25 cellular contexts compared by ENCODE assay signal in the genomic region with DNA sequence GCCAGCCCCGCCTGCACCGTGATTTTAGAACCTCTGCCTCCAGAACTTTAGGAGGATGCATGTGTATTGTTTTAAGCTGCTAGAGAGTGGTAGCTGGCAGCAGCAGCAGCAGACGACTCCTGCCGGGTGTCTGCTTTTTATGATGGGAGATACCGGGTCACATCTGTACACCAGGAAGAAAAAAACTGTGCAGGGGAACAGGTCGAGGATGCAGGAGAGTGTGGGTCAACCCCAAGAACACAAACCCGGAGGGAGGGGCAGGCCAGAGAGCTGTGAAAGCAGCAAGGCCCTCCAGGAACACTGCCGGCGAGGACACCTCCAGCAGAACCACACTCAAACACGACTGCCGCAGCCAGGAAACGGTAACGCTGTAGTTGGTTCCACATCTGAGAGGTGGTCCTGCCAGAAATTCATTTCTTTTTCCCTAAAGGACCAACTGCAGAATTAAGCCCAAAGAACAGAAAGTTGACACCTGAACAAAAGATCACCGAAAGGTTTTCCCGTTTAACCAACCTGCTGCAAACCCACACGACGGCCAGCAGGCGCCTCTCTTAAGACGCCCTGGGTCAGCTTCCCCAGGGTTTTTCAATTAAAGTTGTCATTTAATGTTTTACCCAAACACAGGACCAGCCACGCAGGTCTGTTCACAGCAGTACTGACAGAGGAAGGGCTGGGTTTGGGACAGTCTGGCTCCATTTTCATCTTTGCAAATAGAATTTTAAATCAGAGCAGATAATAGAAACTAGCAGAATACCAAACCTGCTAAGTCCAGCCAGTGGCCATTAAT.
"Had no signal": no experiment of that assay in that cellular context is flagged by ENCODE, and none has a peak within 500 bp of the region (broad histone marks: within the 10 kb centered on the region; RNA-seq: fewer than 3 reads in every experiment).

No MANE protein-coding gene starts in this region.

- H3K4me1 ChIP-seq: spleen had no signal

- H3K79me2 ChIP-seq: hepatocyte had no signal

- H3K4me3 ChIP-seq: coronary artery, dorsolateral prefrontal cortex, gastroesophageal sphincter, hepatocyte, SK-N-MC, spleen, tibial nerve had no signal

- ATAC-seq: activated T-cell treated with anti-CD3 and anti-CD28 coated beads, Interleukin-2, amount 50 U/mL, for 4 hours; gastroesophageal sphincter; left colon; naive thymus-derived CD4-positive, alpha-beta T cell; right cardiac atrium had no signal

- H3K27me3 ChIP-seq: brain microvascular endothelial cell, dorsolateral prefrontal cortex, gastroesophageal sphincter, hepatocyte, spleen, tibial nerve had no signal

- H3K27me3 Mint-ChIP-seq: activated CD4-positive, alpha-beta memory T cell treated with anti-CD3 and anti-CD28 coated beads for 36 hours; naive thymus-derived CD4-positive, alpha-beta T cell had no signal

- H3K27ac Mint-ChIP-seq: activated CD4-positive, alpha-beta memory T cell treated with anti-CD3 and anti-CD28 coated beads for 36 hours; naive thymus-derived CD4-positive, alpha-beta T cell had no signal

- DNase-seq: activated CD4-positive, alpha-beta memory T cell treated with anti-CD3 and anti-CD28 coated beads for 36 hours; activated CD4-positive, alpha-beta T cell treated with anti-CD3 and anti-CD28 coated beads for 48 hours; activated CD4-positive, CD25-positive, alpha-beta regulatory T cell; activated CD8-positive, alpha-beta memory T cell treated with anti-CD3 and anti-CD28 coated beads, Interleukin-2, amount 50 U/mL, for 4 hours; activated naive CD4-positive, alpha-beta T cell treated with anti-CD3 and anti-CD28 coated beads, Interleukin-2, amount 50 U/mL, for 16 hours; activated T-cell treated with anti-CD3 and anti-CD28 coated beads, Interleukin-2, amount 50 U/mL, for 4 hours; amniotic stem cell; brain microvascular endothelial cell; effector memory CD4-positive, alpha-beta T cell; erythroblast; left colon; mammary epithelial cell; midbrain; naive thymus-derived CD4-positive, alpha-beta T cell; occipital lobe; spleen; stimulated activated naive CD4-positive, alpha-beta T cell had no signal

- H3K4me3 Mint-ChIP-seq: activated CD4-positive, alpha-beta memory T cell treated with anti-CD3 and anti-CD28 coated beads for 36 hours; activated T-cell treated with anti-CD3 and anti-CD28 coated beads, Interleukin-2, amount 50 U/mL, for 4 hours; naive thymus-derived CD4-positive, alpha-beta T cell; neural crest cell had no signal

- H3K4me1 Mint-ChIP-seq: neural crest cell had no signal

- H3K4me2 ChIP-seq: hepatocyte had no signal

- H3K27ac ChIP-seq: brain microvascular endothelial cell, coronary artery, gastroesophageal sphincter, hepatocyte, SK-N-MC, spleen, tibial nerve had no signal

- H2AFZ ChIP-seq: hepatocyte had no signal
